Comparison of ENCODE assay signal across 1 cellular context in the genomic region with DNA sequence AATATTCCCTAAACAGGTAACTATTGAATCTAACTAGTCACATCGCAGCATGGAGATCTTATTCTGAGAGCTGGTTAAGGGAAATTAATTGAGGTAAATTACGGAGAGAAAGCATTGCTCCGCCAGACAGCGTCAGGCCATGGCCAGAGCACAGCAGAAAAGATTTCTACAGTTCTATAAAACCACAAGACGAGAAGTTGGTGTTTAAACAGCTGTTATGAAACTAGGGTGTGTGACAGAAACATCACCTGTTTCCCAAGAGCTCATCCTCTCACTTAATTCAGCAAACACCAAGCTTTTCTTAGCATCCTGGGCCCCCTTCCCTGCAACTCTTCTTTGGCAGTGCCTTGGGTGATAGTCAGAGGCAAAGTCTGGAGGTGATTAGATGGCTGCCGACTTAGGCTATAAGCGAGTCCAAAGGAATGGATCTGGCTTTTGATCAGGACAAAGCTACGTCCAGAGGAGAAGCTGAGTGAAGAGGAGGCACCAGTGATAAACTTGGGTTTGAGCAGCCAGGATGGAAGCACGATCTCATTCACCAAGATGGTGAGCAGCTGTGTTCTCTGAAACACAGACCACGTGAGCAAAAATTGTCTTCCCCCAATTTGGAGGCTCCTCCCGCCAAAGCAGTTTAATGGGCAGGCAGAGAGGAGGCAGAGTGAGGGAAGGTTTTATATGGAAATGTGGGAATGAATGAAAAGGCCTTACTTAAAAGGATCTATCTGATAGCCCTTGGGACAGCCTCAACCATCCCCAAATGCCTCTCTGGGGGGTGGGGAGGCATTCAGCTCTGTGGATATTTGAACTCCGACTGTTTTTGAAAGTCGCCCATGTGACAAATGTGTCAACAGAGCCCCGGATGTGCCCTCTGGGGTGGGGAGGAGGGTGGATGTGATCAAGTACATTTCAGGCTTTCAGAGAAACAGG.
TF ChIP-seq lines count a peak whose summit lies in the region.

No MANE protein-coding gene starts in this region.

TF ChIP-seq in GM23338, 12 proteins besides CTCF, POLR2A, EP300 and RAD21 (continued from another document):
- TF ChIP-seq, protein P1, sequence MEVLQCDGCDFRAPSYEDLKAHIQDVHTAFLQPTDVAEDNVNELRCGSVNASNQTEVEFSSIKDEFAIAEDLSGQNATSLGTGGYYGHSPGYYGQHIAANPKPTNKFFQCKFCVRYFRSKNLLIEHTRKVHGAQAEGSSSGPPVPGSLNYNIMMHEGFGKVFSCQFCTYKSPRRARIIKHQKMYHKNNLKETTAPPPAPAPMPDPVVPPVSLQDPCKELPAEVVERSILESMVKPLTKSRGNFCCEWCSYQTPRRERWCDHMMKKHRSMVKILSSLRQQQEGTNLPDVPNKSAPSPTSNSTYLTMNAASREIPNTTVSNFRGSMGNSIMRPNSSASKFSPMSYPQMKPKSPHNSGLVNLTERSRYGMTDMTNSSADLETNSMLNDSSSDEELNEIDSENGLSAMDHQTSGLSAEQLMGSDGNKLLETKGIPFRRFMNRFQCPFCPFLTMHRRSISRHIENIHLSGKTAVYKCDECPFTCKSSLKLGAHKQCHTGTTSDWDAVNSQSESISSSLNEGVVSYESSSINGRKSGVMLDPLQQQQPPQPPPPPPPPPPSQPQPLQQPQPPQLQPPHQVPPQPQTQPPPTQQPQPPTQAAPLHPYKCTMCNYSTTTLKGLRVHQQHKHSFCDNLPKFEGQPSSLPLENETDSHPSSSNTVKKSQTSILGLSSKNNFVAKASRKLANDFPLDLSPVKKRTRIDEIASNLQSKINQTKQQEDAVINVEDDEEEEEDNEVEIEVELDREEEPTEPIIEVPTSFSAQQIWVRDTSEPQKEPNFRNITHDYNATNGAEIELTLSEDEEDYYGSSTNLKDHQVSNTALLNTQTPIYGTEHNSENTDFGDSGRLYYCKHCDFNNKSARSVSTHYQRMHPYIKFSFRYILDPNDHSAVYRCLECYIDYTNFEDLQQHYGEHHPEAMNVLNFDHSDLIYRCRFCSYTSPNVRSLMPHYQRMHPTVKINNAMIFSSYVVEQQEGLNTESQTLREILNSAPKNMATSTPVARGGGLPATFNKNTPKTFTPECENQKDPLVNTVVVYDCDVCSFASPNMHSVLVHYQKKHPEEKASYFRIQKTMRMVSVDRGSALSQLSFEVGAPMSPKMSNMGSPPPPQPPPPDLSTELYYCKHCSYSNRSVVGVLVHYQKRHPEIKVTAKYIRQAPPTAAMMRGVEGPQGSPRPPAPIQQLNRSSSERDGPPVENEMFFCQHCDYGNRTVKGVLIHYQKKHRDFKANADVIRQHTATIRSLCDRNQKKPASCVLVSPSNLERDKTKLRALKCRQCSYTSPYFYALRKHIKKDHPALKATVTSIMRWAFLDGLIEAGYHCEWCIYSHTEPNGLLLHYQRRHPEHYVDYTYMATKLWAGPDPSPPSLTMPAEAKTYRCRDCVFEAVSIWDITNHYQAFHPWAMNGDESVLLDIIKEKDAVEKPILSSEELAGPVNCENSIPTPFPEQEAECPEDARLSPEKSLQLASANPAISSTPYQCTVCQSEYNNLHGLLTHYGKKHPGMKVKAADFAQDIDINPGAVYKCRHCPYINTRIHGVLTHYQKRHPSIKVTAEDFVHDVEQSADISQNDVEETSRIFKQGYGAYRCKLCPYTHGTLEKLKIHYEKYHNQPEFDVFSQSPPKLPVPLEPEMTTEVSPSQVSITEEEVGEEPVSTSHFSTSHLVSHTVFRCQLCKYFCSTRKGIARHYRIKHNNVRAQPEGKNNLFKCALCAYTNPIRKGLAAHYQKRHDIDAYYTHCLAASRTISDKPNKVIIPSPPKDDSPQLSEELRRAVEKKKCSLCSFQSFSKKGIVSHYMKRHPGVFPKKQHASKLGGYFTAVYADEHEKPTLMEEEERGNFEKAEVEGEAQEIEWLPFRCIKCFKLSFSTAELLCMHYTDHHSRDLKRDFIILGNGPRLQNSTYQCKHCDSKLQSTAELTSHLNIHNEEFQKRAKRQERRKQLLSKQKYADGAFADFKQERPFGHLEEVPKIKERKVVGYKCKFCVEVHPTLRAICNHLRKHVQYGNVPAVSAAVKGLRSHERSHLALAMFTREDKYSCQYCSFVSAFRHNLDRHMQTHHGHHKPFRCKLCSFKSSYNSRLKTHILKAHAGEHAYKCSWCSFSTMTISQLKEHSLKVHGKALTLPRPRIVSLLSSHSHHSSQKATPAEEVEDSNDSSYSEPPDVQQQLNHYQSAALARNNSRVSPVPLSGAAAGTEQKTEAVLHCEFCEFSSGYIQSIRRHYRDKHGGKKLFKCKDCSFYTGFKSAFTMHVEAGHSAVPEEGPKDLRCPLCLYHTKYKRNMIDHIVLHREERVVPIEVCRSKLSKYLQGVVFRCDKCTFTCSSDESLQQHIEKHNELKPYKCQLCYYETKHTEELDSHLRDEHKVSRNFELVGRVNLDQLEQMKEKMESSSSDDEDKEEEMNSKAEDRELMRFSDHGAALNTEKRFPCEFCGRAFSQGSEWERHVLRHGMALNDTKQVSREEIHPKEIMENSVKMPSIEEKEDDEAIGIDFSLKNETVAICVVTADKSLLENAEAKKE (CRISPR knock-in tag; IDR thresholded peaks at IDR 0.05): no peak
- TF ChIP-seq EZH2 (IDR thresholded peaks at IDR 0.05; ENCODE audit: low read depth, unreplicated experiment) (no peak), ZNF331 (CRISPR knock-in tag; IDR thresholded peaks at IDR 0.05; ENCODE audit: low read depth) (no peak), NANOG (IDR thresholded peaks at IDR 0.05; ENCODE audit: borderline replicate concordance) (no peak), JUNB (IDR thresholded peaks at IDR 0.05; ENCODE audit: unreplicated experiment) (no peak), CREB1 (CRISPR knock-in tag; IDR thresholded peaks at IDR 0.05; ENCODE audit: low read depth) (no peak)
- TF ChIP-seq, protein P2, sequence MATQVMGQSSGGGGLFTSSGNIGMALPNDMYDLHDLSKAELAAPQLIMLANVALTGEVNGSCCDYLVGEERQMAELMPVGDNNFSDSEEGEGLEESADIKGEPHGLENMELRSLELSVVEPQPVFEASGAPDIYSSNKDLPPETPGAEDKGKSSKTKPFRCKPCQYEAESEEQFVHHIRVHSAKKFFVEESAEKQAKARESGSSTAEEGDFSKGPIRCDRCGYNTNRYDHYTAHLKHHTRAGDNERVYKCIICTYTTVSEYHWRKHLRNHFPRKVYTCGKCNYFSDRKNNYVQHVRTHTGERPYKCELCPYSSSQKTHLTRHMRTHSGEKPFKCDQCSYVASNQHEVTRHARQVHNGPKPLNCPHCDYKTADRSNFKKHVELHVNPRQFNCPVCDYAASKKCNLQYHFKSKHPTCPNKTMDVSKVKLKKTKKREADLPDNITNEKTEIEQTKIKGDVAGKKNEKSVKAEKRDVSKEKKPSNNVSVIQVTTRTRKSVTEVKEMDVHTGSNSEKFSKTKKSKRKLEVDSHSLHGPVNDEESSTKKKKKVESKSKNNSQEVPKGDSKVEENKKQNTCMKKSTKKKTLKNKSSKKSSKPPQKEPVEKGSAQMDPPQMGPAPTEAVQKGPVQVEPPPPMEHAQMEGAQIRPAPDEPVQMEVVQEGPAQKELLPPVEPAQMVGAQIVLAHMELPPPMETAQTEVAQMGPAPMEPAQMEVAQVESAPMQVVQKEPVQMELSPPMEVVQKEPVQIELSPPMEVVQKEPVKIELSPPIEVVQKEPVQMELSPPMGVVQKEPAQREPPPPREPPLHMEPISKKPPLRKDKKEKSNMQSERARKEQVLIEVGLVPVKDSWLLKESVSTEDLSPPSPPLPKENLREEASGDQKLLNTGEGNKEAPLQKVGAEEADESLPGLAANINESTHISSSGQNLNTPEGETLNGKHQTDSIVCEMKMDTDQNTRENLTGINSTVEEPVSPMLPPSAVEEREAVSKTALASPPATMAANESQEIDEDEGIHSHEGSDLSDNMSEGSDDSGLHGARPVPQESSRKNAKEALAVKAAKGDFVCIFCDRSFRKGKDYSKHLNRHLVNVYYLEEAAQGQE (IDR thresholded peaks at IDR 0.05; ENCODE audit: unreplicated experiment): no peak
- TF ChIP-seq, protein P3, sequence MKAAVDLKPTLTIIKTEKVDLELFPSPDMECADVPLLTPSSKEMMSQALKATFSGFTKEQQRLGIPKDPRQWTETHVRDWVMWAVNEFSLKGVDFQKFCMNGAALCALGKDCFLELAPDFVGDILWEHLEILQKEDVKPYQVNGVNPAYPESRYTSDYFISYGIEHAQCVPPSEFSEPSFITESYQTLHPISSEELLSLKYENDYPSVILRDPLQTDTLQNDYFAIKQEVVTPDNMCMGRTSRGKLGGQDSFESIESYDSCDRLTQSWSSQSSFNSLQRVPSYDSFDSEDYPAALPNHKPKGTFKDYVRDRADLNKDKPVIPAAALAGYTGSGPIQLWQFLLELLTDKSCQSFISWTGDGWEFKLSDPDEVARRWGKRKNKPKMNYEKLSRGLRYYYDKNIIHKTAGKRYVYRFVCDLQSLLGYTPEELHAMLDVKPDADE (IDR thresholded peaks at IDR 0.05): no peak
